16 cellular contexts compared by ENCODE assay signal in genomic region chr1:157117527-157118057, GRCh38. TPM values are rescaled to one million over a fixed set of nuclear protein-coding genes. Genes with fewer than 3 reads are reported as not detected.
DNase-seq lines count a peak whose midpoint lies in the region; ATAC-seq and TF ChIP-seq lines count a peak whose summit lies in the region.
"Had no signal": no experiment of that assay in that cellular context is flagged by ENCODE, and none has a peak within 500 bp of the region (broad histone marks: within the 10 kb centered on the region; RNA-seq: fewer than 3 reads in every experiment).

No MANE protein-coding gene starts in this region.

- H3K27ac ChIP-seq in upper lobe of right lung, result no peak overlapping the region
- H3K27ac ChIP-seq: upper lobe of left lung had no signal

- TF ChIP-seq CTCF in upper lobe of right lung (IDR thresholded peaks at IDR 0.05), result no peak
- TF ChIP-seq CTCF in mucosa of descending colon (IDR thresholded peaks at IDR 0.05), result no peak

- H3K9me3 Mint-ChIP-seq in activated naive CD4-positive, alpha-beta T cell treated with anti-CD3 and anti-CD28 coated beads, Interleukin-2, amount 10 ng/mL, durations not matched to agents 7 days and 5 days, result no peaks in the 10 kb centered on the region
- H3K9me3 Mint-ChIP-seq: IgD-negative memory B cell, nephron had no signal

- peaks cover 8% of the 10 kb centered on the region for H3K36me3 ChIP-seq in upper lobe of right lung
- no peaks in the 10 kb centered on the region for H3K36me3 ChIP-seq in mucosa of descending colon (ENCODE audit: low read depth)

- intact Hi-C loops in upper lobe of right lung (cut with DNase I) (no loop called here), mucosa of descending colon (cut with DNase I, micrococcal nuclease) (no loop called here)

- no peaks in the 10 kb centered on the region for H3K4me1 ChIP-seq in upper lobe of right lung
- H3K4me1 ChIP-seq in mucosa of descending colon (ENCODE audit: low read depth), result no peaks in the 10 kb centered on the region

- CTCF ChIA-PET in activated naive CD4-positive, alpha-beta T cell treated with anti-CD3 and anti-CD28 coated beads, Interleukin-2, amount 10 ng/mL, durations not matched to agents 7 days and 5 days (lab: Charles Lee), result no interaction called here

- no peaks in the 10 kb centered on the region for H3K27me3 ChIP-seq in upper lobe of right lung
- H3K27me3 ChIP-seq: upper lobe of left lung had no signal

- peak overlapping the region; percentile 71 for H3K27ac Mint-ChIP-seq in activated naive CD4-positive, alpha-beta T cell treated with anti-CD3 and anti-CD28 coated beads, Interleukin-2, amount 10 ng/mL, durations not matched to agents 7 days and 5 days
- H3K27ac Mint-ChIP-seq: nephron had no signal

- H3K4me3 ChIP-seq in upper lobe of right lung (no peak overlapping the region), mucosa of descending colon (no peak overlapping the region)
- H3K4me3 ChIP-seq: upper lobe of left lung had no signal

- H3K4me3 Mint-ChIP-seq in activated naive CD4-positive, alpha-beta T cell treated with anti-CD3 and anti-CD28 coated beads, Interleukin-2, amount 10 ng/mL, durations not matched to agents 7 days and 5 days, result no peak overlapping the region
- H3K4me3 Mint-ChIP-seq: IgD-negative memory B cell, nephron had no signal

- peaks cover 18% of the 10 kb centered on the region for H3K4me1 Mint-ChIP-seq in activated naive CD4-positive, alpha-beta T cell treated with anti-CD3 and anti-CD28 coated beads, Interleukin-2, amount 10 ng/mL, durations not matched to agents 7 days and 5 days

- H3K36me3 Mint-ChIP-seq in activated naive CD4-positive, alpha-beta T cell treated with anti-CD3 and anti-CD28 coated beads, Interleukin-2, amount 10 ng/mL, durations not matched to agents 7 days and 5 days, result peaks cover 8% of the 10 kb centered on the region

- peak; percentile 65 for ATAC-seq in HG03460 (IDR thresholded peaks at IDR 0.05; ENCODE audit: unreplicated experiment)
- peak; percentile 19 for ATAC-seq in upper lobe of right lung
- no peak for ATAC-seq in mucosa of descending colon
- ATAC-seq in HG03520 (IDR thresholded peaks at IDR 0.05; ENCODE audit: unreplicated experiment), result no peak
- ATAC-seq in GM21528 (IDR thresholded peaks at IDR 0.05; ENCODE audit: low FRiP score, unreplicated experiment), result no peak
- ATAC-seq: Right ventricle myocardium inferior had no signal

- DNase-seq in activated naive CD4-positive, alpha-beta T cell treated with anti-CD3 and anti-CD28 coated beads, Interleukin-2, amount 10 ng/mL, durations not matched to agents 7 days and 5 days, result no peak
- DNase-seq in activated naive CD4-positive, alpha-beta T cell treated with anti-CD3 and anti-CD28 coated beads, Interleukin-2, amount 50 U/mL, for 16 hours, result no peak
- DNase-seq in SKM-1 treated with dmso at 0.1 percent for 144 hours (lab: John Stamatoyannopoulos, UW; ENCODE audit: unreplicated experiment), result peak; percentile 47
- DNase-seq in upper lobe of right lung, result peak; percentile 37
- no peak for DNase-seq in mucosa of descending colon
- DNase-seq: foreskin melanocyte, kidney glomerular epithelial cell, NCI-H226, upper lobe of left lung had no signal

- no peaks in the 10 kb centered on the region for H3K9me3 ChIP-seq in upper lobe of right lung
- H3K9me3 ChIP-seq in mucosa of descending colon, result no peaks in the 10 kb centered on the region
- H3K9me3 ChIP-seq: upper lobe of left lung had no signal

- H3K27me3 Mint-ChIP-seq in activated naive CD4-positive, alpha-beta T cell treated with anti-CD3 and anti-CD28 coated beads, Interleukin-2, amount 10 ng/mL, durations not matched to agents 7 days and 5 days, result peaks cover 29% of the 10 kb centered on the region

RNA-seq across cellular contexts. Expression of gene ETV3L, which starts 18.0 kb away (rescaled TPM):
- total RNA-seq in upper lobe of right lung (not detected), mucosa of descending colon (not detected)
- total RNA-seq: Right ventricle myocardium inferior, skeletal muscle tissue, upper lobe of left lung had no signal

RNA-seq across cellular contexts. Expression of gene ETV3, which starts 20.6 kb away (rescaled TPM):
- total RNA-seq in upper lobe of right lung (39.2 TPM), mucosa of descending colon (10 to 100 TPM; 32.6 to 36.3 (median 35.9) TPM)

Comparison
In these comparisons a context has a peak if more than half of its experiments do, and no peak if none do; other contexts are left out.
1. DNase-seq: peak in SKM-1 treated with dmso at 0.1 percent for 144 hours (single experiment) and upper lobe of right lung (single experiment); none in activated naive CD4-positive, alpha-beta T cell treated with anti-CD3 and anti-CD28 coated beads, Interleukin-2, amount 10 ng/mL, durations not matched to agents 7 days and 5 days (single experiment), activated naive CD4-positive, alpha-beta T cell treated with anti-CD3 and anti-CD28 coated beads, Interleukin-2, amount 50 U/mL, for 16 hours (single experiment) and mucosa of descending colon (0 of 3).
2. ATAC-seq: peak in HG03460 (single experiment) and upper lobe of right lung (single experiment); none in mucosa of descending colon (single experiment), HG03520 (single experiment) and GM21528 (single experiment).